1 cellular context compared by ENCODE assay signal in the genomic region with DNA sequence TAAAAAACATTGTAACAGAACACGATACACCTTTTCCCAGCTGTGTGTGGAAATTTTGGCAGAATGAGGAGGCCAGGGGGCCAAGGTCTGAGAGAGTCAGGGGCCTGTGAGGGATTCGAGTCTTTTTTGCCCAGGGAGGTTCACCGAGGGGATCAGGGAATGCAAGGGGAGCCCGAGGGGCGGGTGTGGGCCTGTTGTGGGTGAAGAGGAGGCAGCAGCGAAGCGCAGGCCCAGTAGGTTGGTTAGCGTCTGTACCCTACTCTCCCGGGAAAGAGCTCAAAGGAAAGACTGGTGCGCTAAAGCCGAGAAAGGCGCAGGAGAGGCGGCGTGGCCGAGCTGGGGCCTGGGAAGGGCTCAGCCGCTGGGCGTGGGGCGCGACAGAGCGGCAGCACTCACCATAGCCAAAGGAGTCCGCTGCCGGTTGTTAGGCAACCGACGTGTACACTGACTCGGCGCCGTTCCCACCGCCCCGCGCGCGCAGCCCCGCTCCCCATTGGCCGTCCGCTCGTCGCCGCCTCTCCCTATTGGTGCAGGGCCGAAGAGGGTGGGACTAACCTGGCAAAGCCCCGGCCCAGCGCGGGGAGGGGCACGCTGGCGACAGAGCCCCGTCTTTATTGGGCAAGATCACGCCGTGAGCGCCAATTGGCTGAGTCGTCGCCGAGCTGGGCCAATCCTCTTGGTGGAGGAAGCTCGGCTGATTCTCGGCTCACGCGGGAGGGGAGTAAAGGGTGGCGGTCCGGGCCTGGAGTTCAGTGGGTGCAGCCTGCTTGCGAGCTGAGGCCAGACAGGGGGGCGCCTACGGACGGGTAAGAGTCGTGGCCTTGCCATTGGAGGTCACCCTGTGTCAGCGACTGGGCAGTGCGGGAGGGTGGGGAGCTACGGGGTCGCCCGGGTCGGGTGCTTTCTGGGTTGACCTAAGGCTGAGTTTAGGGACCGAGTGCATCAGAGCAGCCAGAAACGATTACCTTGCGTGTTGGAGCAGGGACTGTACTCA.
TF ChIP-seq lines count a peak whose summit lies in the region.

A gene (minus strand): TSS at position 446 of the 994 bp plus-strand sequence. CDS start 47 bp downstream, at position 399.
A gene (plus strand): TSS at position 752 of the 994 bp plus-strand sequence. CDS start 15,262 bp downstream, outside the sequence.

TF ChIP-seq in neural cell, 6 proteins besides CTCF, POLR2A, EP300 and RAD21 (continued from another document):
- TF ChIP-seq, protein P1, sequence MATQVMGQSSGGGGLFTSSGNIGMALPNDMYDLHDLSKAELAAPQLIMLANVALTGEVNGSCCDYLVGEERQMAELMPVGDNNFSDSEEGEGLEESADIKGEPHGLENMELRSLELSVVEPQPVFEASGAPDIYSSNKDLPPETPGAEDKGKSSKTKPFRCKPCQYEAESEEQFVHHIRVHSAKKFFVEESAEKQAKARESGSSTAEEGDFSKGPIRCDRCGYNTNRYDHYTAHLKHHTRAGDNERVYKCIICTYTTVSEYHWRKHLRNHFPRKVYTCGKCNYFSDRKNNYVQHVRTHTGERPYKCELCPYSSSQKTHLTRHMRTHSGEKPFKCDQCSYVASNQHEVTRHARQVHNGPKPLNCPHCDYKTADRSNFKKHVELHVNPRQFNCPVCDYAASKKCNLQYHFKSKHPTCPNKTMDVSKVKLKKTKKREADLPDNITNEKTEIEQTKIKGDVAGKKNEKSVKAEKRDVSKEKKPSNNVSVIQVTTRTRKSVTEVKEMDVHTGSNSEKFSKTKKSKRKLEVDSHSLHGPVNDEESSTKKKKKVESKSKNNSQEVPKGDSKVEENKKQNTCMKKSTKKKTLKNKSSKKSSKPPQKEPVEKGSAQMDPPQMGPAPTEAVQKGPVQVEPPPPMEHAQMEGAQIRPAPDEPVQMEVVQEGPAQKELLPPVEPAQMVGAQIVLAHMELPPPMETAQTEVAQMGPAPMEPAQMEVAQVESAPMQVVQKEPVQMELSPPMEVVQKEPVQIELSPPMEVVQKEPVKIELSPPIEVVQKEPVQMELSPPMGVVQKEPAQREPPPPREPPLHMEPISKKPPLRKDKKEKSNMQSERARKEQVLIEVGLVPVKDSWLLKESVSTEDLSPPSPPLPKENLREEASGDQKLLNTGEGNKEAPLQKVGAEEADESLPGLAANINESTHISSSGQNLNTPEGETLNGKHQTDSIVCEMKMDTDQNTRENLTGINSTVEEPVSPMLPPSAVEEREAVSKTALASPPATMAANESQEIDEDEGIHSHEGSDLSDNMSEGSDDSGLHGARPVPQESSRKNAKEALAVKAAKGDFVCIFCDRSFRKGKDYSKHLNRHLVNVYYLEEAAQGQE (IDR thresholded peaks at IDR 0.05; ENCODE audit: borderline replicate concordance): no peak
- TF ChIP-seq MXI1 (conservative IDR thresholded peaks at IDR 0.05; ENCODE audit: poor library complexity, severe bottlenecking): peak; percentile 77
